ENCODE assay signal across 7 cellular contexts in the genomic region with DNA sequence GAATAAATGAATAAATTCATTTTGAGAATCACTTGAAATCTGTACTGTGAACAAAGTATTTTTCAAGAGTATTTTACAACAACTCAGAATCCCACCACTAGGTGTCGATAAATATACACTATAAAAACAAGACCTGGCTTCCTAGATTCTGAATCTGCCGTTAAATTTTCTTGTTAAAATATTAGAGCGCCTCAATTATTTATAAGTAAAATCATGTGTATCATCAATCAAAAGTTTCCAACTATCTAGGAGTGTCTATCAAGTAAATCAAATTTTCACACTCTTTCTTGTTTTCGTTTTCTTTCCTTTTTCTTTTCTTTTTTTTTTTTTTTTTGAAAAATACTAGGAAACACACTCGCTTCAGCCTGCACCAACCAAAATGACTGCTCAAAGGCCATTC.
DNase-seq lines count a peak whose midpoint lies in the region; ATAC-seq, FAIRE-seq and TF ChIP-seq lines count a peak whose summit lies in the region.

No MANE protein-coding gene starts in this region.

- intact Hi-C loops in gastrocnemius medialis (cut with DNase I; ENCODE audit: low total_unique reads) = loop anchor here (5.0 kb wide), 1 partner anchor 1285 kb away; no protein-coding TSS in a partner anchor

- H3F3A ChIP-seq in SK-N-SH (replicated peaks; ENCODE audit: insufficient read depth) = no peaks in the 10 kb centered on the region

- no peak overlapping the region for H3K4me3 ChIP-seq in GM12865 (ENCODE audit: low read depth, low read length)
- no peak overlapping the region for H3K4me3 ChIP-seq in Karpas-422 (ENCODE audit: low read length)
- H3K4me3 ChIP-seq in SK-N-SH (ENCODE audit: low read depth in 2 of 2, low read length in 1 of 2) = peak overlapping the region in 1 of 2 experiments; percentile 15; a peak in 1 of 4 replicates
- no peak overlapping the region for H3K4me3 ChIP-seq in foreskin fibroblast (ENCODE audit: low read depth in 1 of 2, low read length in 2 of 2)
- H3K4me3 ChIP-seq in gastrocnemius medialis = peak overlapping the region in 1 of 4 donors; percentile 19

- in situ Hi-C loops in gastrocnemius medialis (cut with MboI; ENCODE audit: low sequenced_read_pairs in 4 of 4) = loop anchor here in 1 of 4 donors (10.0 kb wide), 1 partner anchor 1283 kb away; no protein-coding TSS in a partner anchor

- WGBS in SK-N-SH (ENCODE audit: low lambda C conversion rate) = 38% methylated on average over 5 of the region's 5 CpGs

- H3K27ac ChIP-seq in Karpas-422 (ENCODE audit: low read length) (no peak overlapping the region), SK-N-SH (ENCODE audit: low read depth in 2 of 2, low read length in 1 of 2) (no peak overlapping the region), gastrocnemius medialis (no peak overlapping the region)

- no peaks in the 10 kb centered on the region for H3K4me1 ChIP-seq in Karpas-422 (ENCODE audit: low read length)
- H3K4me1 ChIP-seq in SK-N-SH (ENCODE audit: control insufficient read depth in 1 of 2, insufficient read depth in 2 of 2, low read depth in 1 of 2, low read length in 1 of 2) = peaks cover 0 to 3% of the 10 kb centered on the region in 2 experiments; a peak in 1 of 4 replicates
- no peaks in the 10 kb centered on the region for H3K4me1 ChIP-seq in gastrocnemius medialis

- H3K9me3 ChIP-seq in Karpas-422 (ENCODE audit: low read length) (no peaks in the 10 kb centered on the region), SK-N-SH (no peaks in the 10 kb centered on the region), gastrocnemius medialis (no peaks in the 10 kb centered on the region)

- peak; percentile 44 for TF ChIP-seq CTCF in GM12865 (IDR thresholded peaks at IDR 0.05; ENCODE audit: insufficient read depth, low read depth, low read length, missing control alignments)
- peak; percentile 71 for TF ChIP-seq CTCF in SK-N-SH (IDR thresholded peaks at IDR 0.05)
- peak; percentile 46 for TF ChIP-seq CTCF in foreskin fibroblast (IDR thresholded peaks at IDR 0.05; ENCODE audit: low read depth, low read length)
- peak; percentile 28 to 65 (median 56) for TF ChIP-seq CTCF in gastrocnemius medialis (IDR thresholded peaks at IDR 0.05 in 4 of 5, conservative IDR thresholded peaks at IDR 0.05 in 1 of 5)

- no peak overlapping the region for H3K9ac ChIP-seq in Karpas-422 (ENCODE audit: low read length)
- H3K9ac ChIP-seq in SK-N-SH = no peak overlapping the region

- no peak for TF ChIP-seq EP300 in SK-N-SH (IDR thresholded peaks at IDR 0.05; ENCODE audit: borderline replicate concordance in 1 of 2, low read depth in 1 of 2, low read length in 1 of 2)

- no peak for TF ChIP-seq POLR2A in gastrocnemius medialis (IDR thresholded peaks at IDR 0.05)

- H3K79me2 ChIP-seq in Karpas-422 (ENCODE audit: low read length) = no peaks in the 10 kb centered on the region
- no peaks in the 10 kb centered on the region for H3K79me2 ChIP-seq in SK-N-SH (ENCODE audit: insufficient read depth)

- no peak for FAIRE-seq in HTR-8/SVneo (lab: Jason Lieb, UNC)

- H4K20me1 ChIP-seq in Karpas-422 (ENCODE audit: insufficient read depth, low read depth, low read length) = no peaks in the 10 kb centered on the region
- no peaks in the 10 kb centered on the region for H4K20me1 ChIP-seq in SK-N-SH (ENCODE audit: insufficient read depth)

- H3K9me2 ChIP-seq in Karpas-422 (replicated peaks; ENCODE audit: insufficient read depth, low read length) = no peaks in the 10 kb centered on the region
- H3K9me2 ChIP-seq in SK-N-SH = no peaks in the 10 kb centered on the region

- H3K36me3 ChIP-seq in Karpas-422 (ENCODE audit: insufficient read depth, low read length) (no peaks in the 10 kb centered on the region), SK-N-SH (replicated peaks in 1 of 2; ENCODE audit: control insufficient read depth in 1 of 2, insufficient read depth in 2 of 2, low read length in 1 of 2) (no peaks in the 10 kb centered on the region), gastrocnemius medialis (no peaks in the 10 kb centered on the region)

- no peak for ATAC-seq in gastrocnemius medialis
- no peak for ATAC-seq in HG03460 (IDR thresholded peaks at IDR 0.05; ENCODE audit: unreplicated experiment)

- peak; percentile 57 for DNase-seq in GM12865 (ENCODE audit: low read depth)
- peak; percentile 78 for DNase-seq in Karpas-422
- DNase-seq in SK-N-SH = no peak
- peak in 1 of 2 donors; percentile 65 for DNase-seq in foreskin fibroblast
- no peak for DNase-seq in gastrocnemius medialis
- no peak for DNase-seq in HTR-8/SVneo (ENCODE audit: insufficient read length, low spot score)

- TF ChIP-seq RAD21 in SK-N-SH (IDR thresholded peaks at IDR 0.05; ENCODE audit: low read length) = peak; percentile 83

- POLR2A ChIA-PET in SK-N-SH (lab: Yijun Ruan, JAX) = no interaction called here

- H2AFZ ChIP-seq in Karpas-422 (ENCODE audit: low read length) (no peak overlapping the region), SK-N-SH (ENCODE audit: low read depth) (no peak overlapping the region)

- CTCF ChIA-PET in SK-N-SH (lab: Yijun Ruan, JAX) = interaction anchor here (0.6 to 2.2 kb wide), 23 partner anchors 9 to 1295 kb away, joined by 3 to 18 read pairs (median 4); no protein-coding TSS in a partner anchor

- H3K27me3 ChIP-seq in Karpas-422 (ENCODE audit: low read length) (no peaks in the 10 kb centered on the region), SK-N-SH (ENCODE audit: insufficient read depth) (no peaks in the 10 kb centered on the region), gastrocnemius medialis (no peaks in the 10 kb centered on the region)

- H3K4me2 ChIP-seq in Karpas-422 (ENCODE audit: low read depth, low read length, poor library complexity, severe bottlenecking) (no peak overlapping the region), SK-N-SH (no peak overlapping the region)

TF ChIP-seq in SK-N-SH, 30 proteins besides CTCF, POLR2A, EP300 and RAD21:
- TF ChIP-seq TAF1 (IDR thresholded peaks at IDR 0.05; ENCODE audit: borderline replicate concordance, low read depth, low read length) (no peak), SMC3 (IDR thresholded peaks at IDR 0.05; ENCODE audit: low read depth, low read length) (peak; percentile 46)
- TF ChIP-seq, protein P1, sequence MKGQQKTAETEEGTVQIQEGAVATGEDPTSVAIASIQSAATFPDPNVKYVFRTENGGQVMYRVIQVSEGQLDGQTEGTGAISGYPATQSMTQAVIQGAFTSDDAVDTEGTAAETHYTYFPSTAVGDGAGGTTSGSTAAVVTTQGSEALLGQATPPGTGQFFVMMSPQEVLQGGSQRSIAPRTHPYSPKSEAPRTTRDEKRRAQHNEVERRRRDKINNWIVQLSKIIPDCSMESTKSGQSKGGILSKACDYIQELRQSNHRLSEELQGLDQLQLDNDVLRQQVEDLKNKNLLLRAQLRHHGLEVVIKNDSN (IDR thresholded peaks at IDR 0.05; ENCODE audit: borderline replicate concordance, low read depth) = no peak
TF ChIP-seq in SK-N-SH: peak in this region for 1.

Comparison
In these comparisons a context has a peak if more than half of its experiments do, and no peak if none do; other contexts are left out.
1. DNase-seq: peak in GM12865 (single experiment) and Karpas-422 (single experiment); none in SK-N-SH (single experiment), gastrocnemius medialis (0 of 2) and HTR-8/SVneo (single experiment).
2. Peak in every context shown above with its lines, with median percentiles within 50 percentile points of each other: CTCF ChIP-seq.